Comparison of ENCODE assay signal across 9 cellular contexts in genomic region chr3:190017575-190018288, GRCh38.
DNase-seq lines count a peak whose midpoint lies in the region; ATAC-seq and TF ChIP-seq lines count a peak whose summit lies in the region.
"Had no signal": no experiment of that assay in that cellular context is flagged by ENCODE, and none has a peak within 500 bp of the region (broad histone marks: within the 10 kb centered on the region; RNA-seq: fewer than 3 reads in every experiment).

No MANE protein-coding gene starts in this region.

- TF ChIP-seq CTCF in RWPE1 (conservative IDR thresholded peaks at IDR 0.05; ENCODE audit: low read depth), result peak; percentile 47
- peak in 3 of 4 experiments; percentile 40 to 55 (median 40) for TF ChIP-seq CTCF in gastroesophageal sphincter (IDR thresholded peaks at IDR 0.05)
- TF ChIP-seq CTCF in tibial artery (IDR thresholded peaks at IDR 0.05), result peak; percentile 23 to 26

- TF ChIP-seq POLR2A in gastroesophageal sphincter (IDR thresholded peaks at IDR 0.05), result no peak

- H3K4me3 ChIP-seq in gastroesophageal sphincter (no peak overlapping the region), tibial artery (no peak overlapping the region)

- H3K36me3 ChIP-seq in gastroesophageal sphincter, result no peaks in the 10 kb centered on the region
- H3K36me3 ChIP-seq in tibial artery, result no peaks in the 10 kb centered on the region

- H3K4me1 ChIP-seq in gastroesophageal sphincter (peaks cover 0 to 17% (median 3%) of the 10 kb centered on the region in 3 donors), tibial artery (peaks cover 0 to 23% (median 4%) of the 10 kb centered on the region in 4 donors)

- ATAC-seq in gastroesophageal sphincter, result no peak
- ATAC-seq in HG02759 (IDR thresholded peaks at IDR 0.05; ENCODE audit: unreplicated experiment), result no peak

- no peaks in the 10 kb centered on the region for H3K9me3 ChIP-seq in gastroesophageal sphincter
- no peaks in the 10 kb centered on the region for H3K9me3 ChIP-seq in tibial artery

- WGBS in gastroesophageal sphincter (ENCODE audit: low coverage in 1 of 2), 2 donors, result 57 to 74% methylated on average over 6 of the region's 6 CpGs

- DNase-seq in NCI-H748 (lab: John Stamatoyannopoulos, UW; ENCODE audit: unreplicated experiment) (peak; percentile 9), NCI-H748 treated with DMSO at 0.1 percent for 48 hours (lab: John Stamatoyannopoulos, UW) (no peak), RWPE1 (ENCODE audit: low spot score) (peak; percentile 36), tibial artery (no peak), hepatic stellate cell (ENCODE audit: low spot score) (no peak), NCI-H1694 (lab: John Stamatoyannopoulos, UW) (no peak)
- DNase-seq: activated B cell treated with CpG ODN at 0.5 μM for 24 hours had no signal

- H3K27ac ChIP-seq in RWPE1 (no peak overlapping the region), gastroesophageal sphincter (no peak overlapping the region), tibial artery (no peak overlapping the region)

- no peak for TF ChIP-seq EP300 in gastroesophageal sphincter (IDR thresholded peaks at IDR 0.05)

- intact Hi-C loops in tibial artery (cut with DNase I; ENCODE audit: low total_unique reads), result loop anchor here (5.0 kb wide), 1 partner anchor 105 kb away; the partner anchor contains the start of gene P3H2

- no peaks in the 10 kb centered on the region for H3K27me3 ChIP-seq in gastroesophageal sphincter
- no peaks in the 10 kb centered on the region for H3K27me3 ChIP-seq in tibial artery

- CTCF ChIA-PET in RWPE1 (lab: Yijun Ruan, JAX), result interaction anchor here (0.6 to 1.0 kb wide), 3 partner anchors 50 to 810 kb away, joined by 3 read pairs; no protein-coding TSS in a partner anchor

- POLR2A ChIA-PET in RWPE1 (lab: Yijun Ruan, JAX; ENCODE audit: low non-redundant PET), result no interaction called here

Comparison
In these comparisons a context has a peak if more than half of its experiments do, and no peak if none do; other contexts are left out.
1. DNase-seq: peak in NCI-H748 (single experiment) and RWPE1 (single experiment); none in NCI-H748 treated with DMSO at 0.1 percent for 48 hours (single experiment), tibial artery (0 of 2), hepatic stellate cell (single experiment) and NCI-H1694 (single experiment).
2. Peak in every context shown above with its lines, with median percentiles within 50 percentile points of each other: CTCF ChIP-seq.